ENCODE assay signal across 8 cellular contexts in the genomic region with DNA sequence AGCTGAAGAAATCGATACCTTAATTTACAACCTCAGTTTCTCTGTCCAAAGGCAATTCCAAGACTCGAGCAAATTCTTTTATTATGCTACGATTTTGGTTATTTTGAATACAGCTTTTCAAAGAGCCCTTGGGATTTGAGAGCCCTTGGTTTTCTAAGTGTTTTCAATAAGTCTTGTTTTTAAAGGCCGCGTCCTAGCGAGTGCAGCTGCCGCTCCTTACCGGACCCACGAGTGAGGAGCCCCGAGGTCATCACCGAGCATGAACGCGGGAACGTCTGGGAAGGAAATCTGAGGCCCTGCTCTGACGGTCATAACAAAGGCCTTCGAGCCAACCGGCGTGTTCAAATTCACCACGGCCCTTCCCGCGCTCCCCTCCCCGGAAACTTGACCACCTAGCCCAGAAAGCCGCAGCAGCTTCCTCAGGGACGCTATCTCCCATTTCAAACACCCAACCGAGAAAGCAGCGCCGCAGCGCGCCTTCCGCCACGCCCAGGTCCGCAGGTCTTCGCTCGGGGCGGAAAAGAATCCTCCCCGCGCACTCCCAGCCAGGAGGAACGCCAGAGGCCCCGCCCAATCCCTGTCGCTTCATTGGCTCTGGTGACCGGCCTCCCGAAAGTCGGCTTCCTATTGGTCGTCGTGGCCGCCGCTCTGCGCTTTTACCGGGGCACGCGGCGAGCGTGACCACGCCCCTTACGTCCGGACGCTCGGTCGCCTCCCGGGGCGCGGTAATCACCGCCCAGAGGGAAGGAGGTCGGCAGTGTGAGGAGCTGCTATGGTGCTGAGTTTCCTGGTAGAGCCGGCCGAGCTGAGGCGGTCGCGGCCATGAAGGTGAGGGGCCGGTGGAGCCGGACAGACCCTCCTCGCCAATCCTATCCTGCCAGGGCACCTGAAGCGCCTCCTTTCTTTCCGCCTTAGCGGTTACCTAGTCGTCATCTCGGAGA. TPM values are rescaled to one million over a fixed set of nuclear protein-coding genes. Genes with fewer than 3 reads are reported as not detected.
DNase-seq lines count a peak whose midpoint lies in the region; ATAC-seq and TF ChIP-seq lines count a peak whose summit lies in the region.

A gene with protein sequence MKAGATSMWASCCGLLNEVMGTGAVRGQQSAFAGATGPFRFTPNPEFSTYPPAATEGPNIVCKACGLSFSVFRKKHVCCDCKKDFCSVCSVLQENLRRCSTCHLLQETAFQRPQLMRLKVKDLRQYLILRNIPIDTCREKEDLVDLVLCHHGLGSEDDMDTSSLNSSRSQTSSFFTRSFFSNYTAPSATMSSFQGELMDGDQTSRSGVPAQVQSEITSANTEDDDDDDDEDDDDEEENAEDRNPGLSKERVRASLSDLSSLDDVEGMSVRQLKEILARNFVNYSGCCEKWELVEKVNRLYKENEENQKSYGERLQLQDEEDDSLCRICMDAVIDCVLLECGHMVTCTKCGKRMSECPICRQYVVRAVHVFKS (plus strand): TSS at position 728 of the 941 bp plus-strand sequence. CDS start 95 bp downstream, at position 823.

- DNase-seq in AG10803 (ENCODE audit: low read depth) (peak; percentile 97), NCI-H460 (ENCODE audit: extremely low read depth, low read depth) (peak; percentile 99), cerebellar nuclear complex (lab: John Stamatoyannopoulos, UW) (peak; percentile 73 to 93), islet precursor cell (peak; percentile 100)
- peak; percentile 97 for DNase-seq in activated CD4-positive, CD25-positive, alpha-beta regulatory T cell treated with anti-CD3 and anti-CD28 coated beads, Interleukin-2, amount 50 U/mL, for 72 hours
- DNase-seq in stimulated activated CD4-positive, alpha-beta T cell treated with anti-CD3 and anti-CD28 coated beads, Interleukin-12 subunit alpha, Interleukin-12 subunit beta, amount 100 ng/mL, for 48 hours (ENCODE audit: low read depth in 2 of 3, low spot score in 1 of 3) = peak; percentile 96 to 98 (median 97)

- no peak; the same call in 1 of the 2 replicates for TF ChIP-seq CTCF in AG10803 (conservative IDR thresholded peaks at IDR 0.05; ENCODE audit: low read length)

- peak within 1 kb of the TSS; percentile 89 for H3K4me3 ChIP-seq in AG10803 (ENCODE audit: low read length)

- ATAC-seq in GM19043 (IDR thresholded peaks at IDR 0.05; ENCODE audit: low read depth, unreplicated experiment) (peak; percentile 84), HG03378 (IDR thresholded peaks at IDR 0.05; ENCODE audit: unreplicated experiment) (peak; percentile 83)

RNA-seq across cellular contexts. Expression of the gene that starts here (rescaled TPM):
- total RNA-seq in NCI-H460 (2014; rRNA removed; shearing (Covaris generic)) = 37.2 and 40.6 TPM in 2 replicates
- 49.7 and 74.2 TPM in 2 replicates for polyA plus RNA-seq in NCI-H460 (2014; cell fraction: nucleus; rRNA removed)

Comparison
In these comparisons a context has a peak if more than half of its experiments do, and no peak if none do; other contexts are left out.
1. Peak in every context shown above with its lines: DNase-seq, ATAC-seq and H3K4me3 ChIP-seq.